Comparison of ENCODE assay signal across 12 cellular contexts in the genomic region with DNA sequence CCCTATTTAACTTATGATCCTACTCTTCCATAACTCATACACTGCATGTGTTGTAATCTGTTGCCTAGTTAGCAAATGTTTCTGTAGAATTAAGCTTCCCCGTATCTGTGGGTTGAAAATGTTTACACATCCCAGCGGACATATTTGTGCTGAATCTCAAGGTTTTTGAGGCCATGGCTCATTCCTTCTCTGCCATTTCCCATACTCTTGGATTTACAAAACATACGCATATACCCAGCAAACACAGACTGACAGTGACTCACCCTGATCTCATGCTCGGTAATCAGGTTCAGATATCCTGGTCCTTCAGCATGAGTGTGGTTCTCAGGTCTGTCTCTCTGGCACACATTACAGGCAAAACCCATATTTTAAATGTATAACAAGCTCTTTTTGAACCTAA. TPM values are rescaled to one million over a fixed set of nuclear protein-coding genes. Genes with fewer than 3 reads are reported as not detected.
DNase-seq lines count a peak whose midpoint lies in the region; ATAC-seq, FAIRE-seq and TF ChIP-seq lines count a peak whose summit lies in the region.
"Had no signal": no experiment of that assay in that cellular context is flagged by ENCODE, and none has a peak within 500 bp of the region (broad histone marks: within the 10 kb centered on the region; RNA-seq: fewer than 3 reads in every experiment).

No MANE protein-coding gene starts in this region.

- no peak overlapping the region for H3K9ac ChIP-seq in endothelial cell of umbilical vein (replicated peaks; ENCODE audit: extremely low read depth, insufficient read depth, low read length)
- H3K9ac ChIP-seq in neuronal stem cell (ENCODE audit: low read depth, low read length, poor library complexity) = no peak overlapping the region

- ATAC-seq in pancreas (peak; percentile 71 to 88 (median 80)), GM21619 (IDR thresholded peaks at IDR 0.05; ENCODE audit: unreplicated experiment) (no peak)

- H3K4me1 ChIP-seq in endothelial cell of umbilical vein (ENCODE audit: control insufficient read depth, extremely low read depth, insufficient read depth, low read length) (no peaks in the 10 kb centered on the region), pancreas (peaks cover 0 to 6% (median 0%) of the 10 kb centered on the region in 3 donors), neuronal stem cell (ENCODE audit: control insufficient read depth in 2 of 2, insufficient read depth in 1 of 2, low read depth in 1 of 2, low read length in 2 of 2) (no peaks in the 10 kb centered on the region)

- BruUV-seq in endothelial cell of umbilical vein (replicated peaks; lab: Mats Ljungman, UMichigan) = no TSS peak

- no peak for TF ChIP-seq POLR2A in endothelial cell of umbilical vein (IDR thresholded peaks at IDR 0.05; ENCODE audit: low read depth, low read length)

- DNase-seq in ELR (ENCODE audit: low read depth) (peak; percentile 92), RPMI7951 (ENCODE audit: low read depth) (peak; percentile 88), endothelial cell of umbilical vein (ENCODE audit: low read depth, low spot score) (peak; percentile 16), pancreas (no peak), neuronal stem cell (ENCODE audit: low spot score) (no peak), NCI-H187 treated with DMSO at 0.1 percent for 48 hours (lab: John Stamatoyannopoulos, UW) (no peak)
- DNase-seq in activated CD4-positive, alpha-beta T cell treated with anti-CD3 and anti-CD28 coated beads, Interleukin-2, amount 50 U/mL, for 1 hour = no peak
- DNase-seq: anterior cingulate cortex, GOT3, KG1, kidney had no signal

- H3K27me3 ChIP-seq in endothelial cell of umbilical vein (ENCODE audit: control insufficient read depth in 2 of 2, insufficient read depth in 2 of 2, low read length in 2 of 2) (no peaks in the 10 kb centered on the region), pancreas (no peaks in the 10 kb centered on the region), neuronal stem cell (ENCODE audit: control insufficient read depth in 3 of 3, insufficient read depth in 3 of 3, low read depth in 1 of 3, low read length in 3 of 3) (no peaks in the 10 kb centered on the region)

- H3K79me1 ChIP-seq in neuronal stem cell (ENCODE audit: low read depth, low read length) = peaks cover 8% of the 10 kb centered on the region

- H4K20me1 ChIP-seq in endothelial cell of umbilical vein (replicated peaks; ENCODE audit: control insufficient read depth, extremely low read depth, insufficient read depth, low read length) = no peaks in the 10 kb centered on the region

- no peak overlapping the region for H3K23ac ChIP-seq in neuronal stem cell (ENCODE audit: low read depth, low read length, poor library complexity)

- H3K79me2 ChIP-seq in endothelial cell of umbilical vein (ENCODE audit: control insufficient read depth, insufficient read depth, low read length) = no peaks in the 10 kb centered on the region

- no peak overlapping the region for H3K4me3 ChIP-seq in endothelial cell of umbilical vein (replicated peaks in 1 of 3; ENCODE audit: insufficient read depth in 1 of 3, low read depth in 1 of 3, low read length in 3 of 3)
- H3K4me3 ChIP-seq in pancreas = no peak overlapping the region
- H3K4me3 ChIP-seq in neuronal stem cell (ENCODE audit: low read length in 2 of 2) = no peak overlapping the region

- H3K36me3 ChIP-seq in endothelial cell of umbilical vein (ENCODE audit: control insufficient read depth in 2 of 2, extremely low read depth in 1 of 2, insufficient read depth in 2 of 2, low read length in 2 of 2) (no peaks in the 10 kb centered on the region), pancreas (no peaks in the 10 kb centered on the region), neuronal stem cell (replicated peaks in 1 of 2; ENCODE audit: control insufficient read depth in 2 of 2, insufficient read depth in 2 of 2, low read length in 2 of 2) (peaks cover 23 to 38% of the 10 kb centered on the region in 2 donors)

- no peak overlapping the region for H4K8ac ChIP-seq in neuronal stem cell (ENCODE audit: low read depth, low read length)

- H4K91ac ChIP-seq in neuronal stem cell (ENCODE audit: low read depth, low read length, poor library complexity) = no peak overlapping the region

- H3K4me2 ChIP-seq in endothelial cell of umbilical vein (ENCODE audit: insufficient read depth, low read length) (no peak overlapping the region), neuronal stem cell (ENCODE audit: insufficient read depth, low read length, poor library complexity, severe bottlenecking) (no peak overlapping the region)

- POLR2A ChIA-PET in endothelial cell of umbilical vein (lab: Charles Lee) = no interaction called here

- H2AFZ ChIP-seq in endothelial cell of umbilical vein (ENCODE audit: low read depth, low read length) (no peak overlapping the region), neuronal stem cell (ENCODE audit: low read length) (no peak overlapping the region)

- TF ChIP-seq CTCF in endothelial cell of umbilical vein (IDR thresholded peaks at IDR 0.05; ENCODE audit: extremely low read depth in 1 of 2, insufficient read depth in 1 of 2, low read depth in 1 of 2, low read length in 2 of 2) = no peak
- TF ChIP-seq CTCF in pancreas (IDR thresholded peaks at IDR 0.05) = no peak

- no peaks in the 10 kb centered on the region for H3K9me1 ChIP-seq in endothelial cell of umbilical vein (replicated peaks; ENCODE audit: control insufficient read depth, extremely low read depth, insufficient read depth, low read length)

- H2BK120ac ChIP-seq in neuronal stem cell (ENCODE audit: low read depth, low read length) = no peak overlapping the region

- intact Hi-C loops in endothelial cell of umbilical vein (cut with micrococcal nuclease) = no loop called here
- intact Hi-C loops in pancreas (cut with DNase I) = no loop called here

- dilution Hi-C loops in endothelial cell of umbilical vein (cut with MboI; ENCODE audit: extremely low pct_ligation_motif_present, low sequenced_read_pairs) = no loop called here

- no peak overlapping the region for H3K14ac ChIP-seq in neuronal stem cell (ENCODE audit: low read length)

- H2BK5ac ChIP-seq in neuronal stem cell (ENCODE audit: low read length) = no peak overlapping the region

- H2AK5ac ChIP-seq in neuronal stem cell (ENCODE audit: low read depth, low read length) = no peak overlapping the region

- 44 to 45% methylated on average over 4 of the region's 4 CpGs for WGBS in pancreas, 2 donors
- WGBS in neuronal stem cell (ENCODE audit: extremely low coverage in 2 of 2, insufficient read length in 2 of 2, insufficient replicate concordance in 1 of 2), 2 donors = no CpG with 5 or more reads among the region's 4 CpGs

- H3K4ac ChIP-seq in neuronal stem cell (ENCODE audit: low read length) = no peak overlapping the region

- no peak overlapping the region for H2BK12ac ChIP-seq in neuronal stem cell (ENCODE audit: low read length)

- no peak overlapping the region for H3K27ac ChIP-seq in endothelial cell of umbilical vein (ENCODE audit: insufficient read depth, low read depth, low read length)
- H3K27ac ChIP-seq in pancreas = no peak overlapping the region
- H3K27ac ChIP-seq in neuronal stem cell (replicated peaks; ENCODE audit: low read length) = no peak overlapping the region

- CTCF ChIA-PET in endothelial cell of umbilical vein (lab: Charles Lee) = no interaction called here

- FAIRE-seq in endothelial cell of umbilical vein (lab: Jason Lieb, UNC) (peak; percentile 47), pancreas (lab: Jason Lieb, UNC) (no peak)
- FAIRE-seq: kidney had no signal

- H3K18ac ChIP-seq in neuronal stem cell (ENCODE audit: low read length) = no peak overlapping the region

- peaks cover 2% of the 10 kb centered on the region for H3K9me3 ChIP-seq in endothelial cell of umbilical vein (replicated peaks; ENCODE audit: control insufficient read depth, insufficient read depth, low read length)
- no peaks in the 10 kb centered on the region for H3K9me3 ChIP-seq in pancreas
- peaks cover 27 to 62% of the 10 kb centered on the region in 2 donors for H3K9me3 ChIP-seq in neuronal stem cell (replicated peaks in 1 of 2; ENCODE audit: control insufficient read depth in 2 of 2, insufficient read depth in 1 of 2, low read depth in 1 of 2, low read length in 2 of 2)

- H2BK15ac ChIP-seq in neuronal stem cell (ENCODE audit: low read length) = no peak overlapping the region

TF ChIP-seq in endothelial cell of umbilical vein, 7 proteins besides CTCF, POLR2A, EP300 and RAD21:
- peak; percentile 11 for TF ChIP-seq FOS (IDR thresholded peaks at IDR 0.05; ENCODE audit: borderline replicate concordance, insufficient read depth, low read length)
- TF ChIP-seq EZH2 (IDR thresholded peaks at IDR 0.05; ENCODE audit: borderline replicate concordance, low read depth, low read length, severe bottlenecking) = no peak

RNA-seq across cellular contexts. Expression of a gene that starts 58.7 kb away (rescaled TPM):
- 15.5 and 16.2 TPM in 2 replicates for total RNA-seq in RPMI7951 (2014; rRNA removed; shearing (Covaris generic))
- total RNA-seq in endothelial cell of umbilical vein = 15.2 and 15.4 TPM in 2 replicates
- polyA plus RNA-seq in endothelial cell of umbilical vein = 8.9 and 10.2 TPM in 2 replicates
- 5.5 and 6.1 TPM in 2 replicates for polyA plus RNA-seq in endothelial cell of umbilical vein (2011; cell fraction: cytosol; rRNA removed)
- polyA plus RNA-seq in endothelial cell of umbilical vein (2011; cell fraction: nucleus; rRNA removed) = 38.9 and 40.0 TPM in 2 replicates
- 6.8 and 7.8 TPM in 2 replicates for polyA plus RNA-seq in endothelial cell of umbilical vein (2012)
- 38.4 and 43.0 TPM in 2 replicates for polyA minus RNA-seq in endothelial cell of umbilical vein
- polyA minus RNA-seq in endothelial cell of umbilical vein (2011; cell fraction: cytosol; rRNA and poly(A)+ RNA removed) = 3.3 TPM
- polyA minus RNA-seq in endothelial cell of umbilical vein (2011; cell fraction: nucleus; rRNA and poly(A)+ RNA removed) = 42.7 and 54.5 TPM in 2 replicates
- 1 to 10 TPM; 1.8 to 6.4 (median 2.7) TPM for total RNA-seq in pancreas
- polyA plus RNA-seq in pancreas = 1 to 10 TPM; 1.6 to 2.3 TPM
- polyA plus RNA-seq in neuronal stem cell (2013, experiment 1 of 2) = 39.5 TPM
- 38.9 TPM for polyA plus RNA-seq in neuronal stem cell (2013, experiment 2 of 2)

Comparison
In these comparisons a context has a peak if more than half of its experiments do, and no peak if none do; other contexts are left out.
1. DNase-seq: peak in ELR (single experiment), RPMI7951 (single experiment) and endothelial cell of umbilical vein (single experiment); none in pancreas (0 of 6), neuronal stem cell (single experiment), NCI-H187 treated with DMSO at 0.1 percent for 48 hours (single experiment) and activated CD4-positive, alpha-beta T cell treated with anti-CD3 and anti-CD28 coated beads, Interleukin-2, amount 50 U/mL, for 1 hour (single experiment).